28 cellular contexts compared by ENCODE assay signal in genomic region chr12:21766403-21766802, GRCh38. TPM values are rescaled to one million over a fixed set of nuclear protein-coding genes. Genes with fewer than 3 reads are reported as not detected.
"Had no signal": no experiment of that assay in that cellular context is flagged by ENCODE, and none has a peak within 500 bp of the region (broad histone marks: within the 10 kb centered on the region; RNA-seq: fewer than 3 reads in every experiment).

No MANE protein-coding gene starts in this region.

- H3K4me1 ChIP-seq: lower lobe of right lung, prostate gland, testis, thyroid gland, transverse colon, upper lobe of left lung, vagina had no signal

- DNase-seq: kidney glomerular epithelial cell; left cardiac atrium; lower lobe of right lung; mammary epithelial cell; mesenchymal stem cell; naive thymus-derived CD8-positive, alpha-beta T cell; nucleus accumbens; pancreas; posterior cingulate gyrus; retina; right cardiac atrium; stimulated activated CD4-positive, alpha-beta T cell treated with anti-CD3 and anti-CD28 coated beads, Interleukin-12 subunit alpha, Interleukin-12 subunit beta, amount 100 ng/mL, for 4 hours; stimulated activated CD4-positive, alpha-beta T cell treated with anti-CD3 and anti-CD28 coated beads, Interleukin-15, amount 100 ng/mL, for 24 hours; stimulated activated CD4-positive, alpha-beta T cell treated with anti-CD3 and anti-CD28 coated beads, Interleukin-2, amount 100 ng/mL, for 24 hours; stimulated activated CD4-positive, alpha-beta T cell treated with anti-CD3 and anti-CD28 coated beads, Interleukin-4, amount 100 ng/mL, for 1 hour; stimulated activated naive B cell treated with anti-CD40 and anti-IgM and Interleukin-4, amounts not matched to agents 10 μg/mL and 1 μg/mL and 100 μg/mL, for 72 hours; stimulated activated naive CD8-positive, alpha-beta T cell treated with anti-CD3 and anti-CD28 coated beads, Interleukin-15, Interleukin-2, amounts not matched to agents 100 U/mL and 50 U/mL, for 24 hours; stomach; testis; thyroid gland; transverse colon; upper lobe of left lung had no signal

- H3K36me3 ChIP-seq: prostate gland, thyroid gland, transverse colon, upper lobe of left lung had no signal

- H3K27me3 ChIP-seq: pancreas, stomach, testis, thyroid gland, transverse colon, upper lobe of left lung, vagina had no signal

- H3K9me3 ChIP-seq: lower lobe of right lung, pancreas, prostate gland, stomach, testis, thyroid gland, transverse colon, upper lobe of left lung, vagina had no signal

- ATAC-seq: left cardiac atrium; left lobe of liver; lower lobe of right lung; naive thymus-derived CD8-positive, alpha-beta T cell; pancreas; right cardiac atrium; sciatic nerve; stimulated activated naive B cell treated with anti-CD40 and anti-IgM and Interleukin-4, amounts not matched to agents 10 μg/mL and 1 μg/mL and 100 μg/mL, for 72 hours; stimulated activated naive CD8-positive, alpha-beta T cell treated with anti-CD3 and anti-CD28 coated beads, Interleukin-15, Interleukin-2, amounts not matched to agents 100 U/mL and 50 U/mL, for 24 hours had no signal

- H3K4me3 ChIP-seq: lower lobe of right lung, pancreas, prostate gland, skin epidermis, stomach, testis, thyroid gland, transverse colon, upper lobe of left lung, vagina had no signal

- H3K27ac ChIP-seq: lower lobe of right lung, pancreas, prostate gland, skin epidermis, stomach, testis, thyroid gland, transverse colon, upper lobe of left lung, vagina had no signal

RNA-seq across cellular contexts. Expression of gene KCNJ8, which starts 8.1 kb away (rescaled TPM):
- total RNA-seq: mammary epithelial cell; naive thymus-derived CD8-positive, alpha-beta T cell had no signal
- polyA plus RNA-seq: keratinocyte; mammary epithelial cell; naive thymus-derived CD8-positive, alpha-beta T cell had no signal
